ENCODE assay signal across 15 cellular contexts in genomic region chr2:151765760-151766159, GRCh38. TPM values are rescaled to one million over a fixed set of nuclear protein-coding genes. Genes with fewer than 3 reads are reported as not detected.
A peak's percentile ranks its signal among the peaks of the same experiment; 100 is the strongest.
DNase-seq lines count a peak whose midpoint lies in the region; ATAC-seq lines count a peak whose summit lies in the region.
"Had no signal": no experiment of that assay in that cellular context is flagged by ENCODE, and none has a peak within 500 bp of the region (broad histone marks: within the 10 kb centered on the region; RNA-seq: fewer than 3 reads in every experiment).

No MANE protein-coding gene starts in this region.

- POLR2A ChIA-PET in activated CD4-positive, alpha-beta T cell treated with anti-CD3 and anti-CD28 coated beads for 36 hours (lab: Charles Lee), result no interaction called here

- H3K4me3 Mint-ChIP-seq in CD4-positive, CD25-positive, alpha-beta regulatory T cell, result no peak overlapping the region
- H3K4me3 Mint-ChIP-seq in activated CD4-positive, alpha-beta T cell treated with anti-CD3 and anti-CD28 coated beads for 36 hours, result no peak overlapping the region
- H3K4me3 Mint-ChIP-seq: stimulated activated naive CD8-positive, alpha-beta T cell treated with anti-CD3 and anti-CD28 coated beads, Interleukin-15, Interleukin-2, amounts not matched to agents 100 ng/mL and 50 ng/mL, for 24 hours had no signal

- CTCF ChIA-PET in activated CD4-positive, alpha-beta T cell treated with anti-CD3 and anti-CD28 coated beads for 36 hours (lab: Charles Lee), result no interaction called here

- no peaks in the 10 kb centered on the region for H3K36me3 ChIP-seq in CD4-positive, CD25-positive, alpha-beta regulatory T cell (ENCODE audit: control insufficient read depth, insufficient read depth, low read length)
- H3K36me3 ChIP-seq: WERI-Rb-1 had no signal

- peak in 1 of 2 donors; percentile 22 for ATAC-seq in CD4-positive, CD25-positive, alpha-beta regulatory T cell (ENCODE audit: low read depth in 2 of 2)
- ATAC-seq in GM19467 (IDR thresholded peaks at IDR 0.05; ENCODE audit: unreplicated experiment), result peak; percentile 45
- no peak for ATAC-seq in HG03108 (IDR thresholded peaks at IDR 0.05; ENCODE audit: unreplicated experiment)
- no peak for ATAC-seq in activated CD4-positive, alpha-beta T cell treated with anti-CD3 and anti-CD28 coated beads for 36 hours

- H3K36me3 Mint-ChIP-seq in CD4-positive, CD25-positive, alpha-beta regulatory T cell, result peaks cover 19% of the 10 kb centered on the region
- H3K36me3 Mint-ChIP-seq in activated CD4-positive, alpha-beta T cell treated with anti-CD3 and anti-CD28 coated beads for 36 hours (ENCODE audit: low read depth), result no peaks in the 10 kb centered on the region

- peaks cover 6 to 18% (median 12%) of the 10 kb centered on the region in 4 donors for H3K4me1 Mint-ChIP-seq in CD4-positive, CD25-positive, alpha-beta regulatory T cell
- H3K4me1 Mint-ChIP-seq in activated CD4-positive, alpha-beta T cell treated with anti-CD3 and anti-CD28 coated beads for 36 hours, result peaks cover 8% of the 10 kb centered on the region

- no peak overlapping the region for H3K27ac ChIP-seq in CD4-positive, CD25-positive, alpha-beta regulatory T cell (ENCODE audit: insufficient read depth, low read length, poor library complexity, severe bottlenecking)
- H3K27ac ChIP-seq: C4-2B, WERI-Rb-1 had no signal

- peaks cover 0 to 7% (median 0%) of the 10 kb centered on the region in 7 donors for H3K9me3 Mint-ChIP-seq in CD4-positive, CD25-positive, alpha-beta regulatory T cell
- H3K9me3 Mint-ChIP-seq in activated CD4-positive, alpha-beta T cell treated with anti-CD3 and anti-CD28 coated beads for 36 hours (ENCODE audit: low read depth), result no peaks in the 10 kb centered on the region
- H3K9me3 Mint-ChIP-seq: stimulated activated naive CD8-positive, alpha-beta T cell treated with anti-CD3 and anti-CD28 coated beads, Interleukin-15, Interleukin-2, amounts not matched to agents 100 ng/mL and 50 ng/mL, for 24 hours had no signal

- intact Hi-C loops in activated CD4-positive, alpha-beta T cell treated with anti-CD3 and anti-CD28 coated beads for 36 hours (cut with DNase I, micrococcal nuclease), result no loop called here

- no peaks in the 10 kb centered on the region for H3K27me3 ChIP-seq in CD4-positive, CD25-positive, alpha-beta regulatory T cell (ENCODE audit: control insufficient read depth, insufficient read depth, low read length)

- no peaks in the 10 kb centered on the region for H3K9me3 ChIP-seq in CD4-positive, CD25-positive, alpha-beta regulatory T cell (ENCODE audit: control insufficient read depth in 2 of 2, low read length in 2 of 2)

- H3K27ac Mint-ChIP-seq in CD4-positive, CD25-positive, alpha-beta regulatory T cell, result peak overlapping the region in 2 of 3 donors; percentile 22 to 69
- H3K27ac Mint-ChIP-seq in activated CD4-positive, alpha-beta T cell treated with anti-CD3 and anti-CD28 coated beads for 36 hours, result no peak overlapping the region
- H3K27ac Mint-ChIP-seq: stimulated activated naive CD8-positive, alpha-beta T cell treated with anti-CD3 and anti-CD28 coated beads, Interleukin-15, Interleukin-2, amounts not matched to agents 100 ng/mL and 50 ng/mL, for 24 hours had no signal

- H3K27me3 Mint-ChIP-seq in CD4-positive, CD25-positive, alpha-beta regulatory T cell, result no peaks in the 10 kb centered on the region
- no peaks in the 10 kb centered on the region for H3K27me3 Mint-ChIP-seq in activated CD4-positive, alpha-beta T cell treated with anti-CD3 and anti-CD28 coated beads for 36 hours
- H3K27me3 Mint-ChIP-seq: stimulated activated naive CD8-positive, alpha-beta T cell treated with anti-CD3 and anti-CD28 coated beads, Interleukin-15, Interleukin-2, amounts not matched to agents 100 ng/mL and 50 ng/mL, for 24 hours had no signal

- H3K4me3 ChIP-seq in CD4-positive, CD25-positive, alpha-beta regulatory T cell (ENCODE audit: low read depth, low read length), result no peak overlapping the region

- DNase-seq in CD4-positive, CD25-positive, alpha-beta regulatory T cell, result no peak
- DNase-seq in NCI-H748 (lab: John Stamatoyannopoulos, UW; ENCODE audit: unreplicated experiment) (peak; percentile 66), iPS-NIHi7 (ENCODE audit: extremely low spot score) (peak; percentile 29), AG08395 (ENCODE audit: low spot score) (no peak), ureter (ENCODE audit: low spot score) (no peak)
- DNase-seq in activated CD4-positive, alpha-beta T cell treated with anti-CD3 and anti-CD28 coated beads for 36 hours, result no peak
- DNase-seq: activated effector memory CD4-positive, alpha-beta T cell treated with Interleukin-2 at 50 U/mL for 16 hours; NCI-H2081 treated with DMSO at 0.1 percent for 48 hours; occipital lobe; SHP77 treated with DMSO at 0.1 percent for 48 hours; WERI-Rb-1 had no signal

- peaks cover 6% of the 10 kb centered on the region for H3K4me1 ChIP-seq in CD4-positive, CD25-positive, alpha-beta regulatory T cell (ENCODE audit: control insufficient read depth, insufficient read depth, low read length, poor library complexity, severe bottlenecking)

RNA-seq across cellular contexts. Expression of gene NEB, which starts 31.5 kb away (rescaled TPM):
- 1.3 TPM for total RNA-seq in CD4-positive, CD25-positive, alpha-beta regulatory T cell
- under 1 TPM in 3 of 4 donors, not detected in 1; 0.06 to 0.26 (median 0.22) TPM for polyA plus RNA-seq in CD4-positive, CD25-positive, alpha-beta regulatory T cell
- total RNA-seq in activated CD4-positive, alpha-beta T cell treated with anti-CD3 and anti-CD28 coated beads for 36 hours, result under 1 TPM; 0.05 to 0.33 TPM
- 2.5 TPM for total RNA-seq in ureter

Comparison
In these comparisons a context has a peak if more than half of its experiments do, and no peak if none do; other contexts are left out.
1. DNase-seq: peak in NCI-H748 (single experiment) and iPS-NIHi7 (single experiment); none in CD4-positive, CD25-positive, alpha-beta regulatory T cell (0 of 3), AG08395 (single experiment), activated CD4-positive, alpha-beta T cell treated with anti-CD3 and anti-CD28 coated beads for 36 hours (single experiment) and ureter (single experiment).